9 cellular contexts compared by ENCODE assay signal in the genomic region with DNA sequence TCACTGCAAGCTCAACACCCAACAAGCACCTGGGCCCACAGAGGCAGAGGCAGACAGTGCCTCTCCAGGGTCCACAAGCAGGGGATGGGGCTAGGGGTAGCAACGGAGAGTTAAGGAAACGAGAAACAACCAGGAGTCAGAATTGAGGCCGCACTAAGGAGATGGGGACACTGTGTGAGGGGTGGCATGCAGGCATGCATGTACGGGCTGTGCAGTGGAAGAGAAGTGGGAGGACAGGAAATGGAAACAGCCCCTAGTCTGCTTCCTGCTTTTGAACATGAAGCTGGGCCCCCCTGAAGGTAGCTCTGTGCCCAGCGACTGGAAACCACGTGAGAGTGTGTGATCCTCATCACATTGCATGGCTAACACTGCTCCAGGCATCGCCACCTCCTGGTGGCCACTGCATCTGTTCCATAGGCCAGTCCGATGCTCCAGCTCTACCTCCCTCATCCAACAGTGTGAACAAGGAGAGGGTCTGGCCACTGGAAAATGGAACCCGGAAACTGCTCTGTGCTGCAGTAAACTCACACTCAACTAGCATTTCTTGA.
DNase-seq lines count a peak whose midpoint lies in the region; ATAC-seq and TF ChIP-seq lines count a peak whose summit lies in the region.
"Had no signal": no experiment of that assay in that cellular context is flagged by ENCODE, and none has a peak within 500 bp of the region (broad histone marks: within the 10 kb centered on the region; RNA-seq: fewer than 3 reads in every experiment).

No MANE protein-coding gene starts in this region.

- no peak overlapping the region for H3K4me3 Mint-ChIP-seq in stimulated activated effector memory CD8-positive, alpha-beta T cell treated with anti-CD3 and anti-CD28 coated beads, Interleukin-12 subunit alpha, Interleukin-12 subunit beta, amount 100 ng/mL, for 72 hours

- peak overlapping the region; percentile 26 for H3K27ac Mint-ChIP-seq in stimulated activated effector memory CD8-positive, alpha-beta T cell treated with anti-CD3 and anti-CD28 coated beads, Interleukin-12 subunit alpha, Interleukin-12 subunit beta, amount 100 ng/mL, for 72 hours

- peaks cover 13% of the 10 kb centered on the region for H3K4me1 Mint-ChIP-seq in stimulated activated effector memory CD8-positive, alpha-beta T cell treated with anti-CD3 and anti-CD28 coated beads, Interleukin-12 subunit alpha, Interleukin-12 subunit beta, amount 100 ng/mL, for 72 hours

- peak; percentile 45 for TF ChIP-seq CTCF in foreskin fibroblast (IDR thresholded peaks at IDR 0.05; ENCODE audit: low read depth, low read length)
- TF ChIP-seq CTCF in RWPE1 (conservative IDR thresholded peaks at IDR 0.05; ENCODE audit: low read depth): no peak

- POLR2A ChIA-PET in RWPE1 (lab: Yijun Ruan, JAX; ENCODE audit: low non-redundant PET): no interaction called here

- H3K27ac ChIP-seq in RWPE1: no peak overlapping the region
- H3K27ac ChIP-seq: HL-60 had no signal

- DNase-seq in SIG-M5 treated with dmso at 0.1 percent for 504 hours (lab: John Stamatoyannopoulos, UW; ENCODE audit: unreplicated experiment): peak; percentile 13
- no peak for DNase-seq in SIG-M5 (lab: John Stamatoyannopoulos, UW)
- DNase-seq in SW480 (ENCODE audit: low spot score): peak; percentile 9
- peak in 1 of 2 donors; percentile 45 for DNase-seq in foreskin fibroblast
- no peak for DNase-seq in stimulated activated effector memory CD8-positive, alpha-beta T cell treated with anti-CD3 and anti-CD28 coated beads, Interleukin-12 subunit alpha, Interleukin-12 subunit beta, amount 100 ng/mL, for 72 hours (ENCODE audit: low spot score in 2 of 2)
- no peak for DNase-seq in RWPE1 (ENCODE audit: low spot score)

- ATAC-seq in stimulated activated effector memory CD8-positive, alpha-beta T cell treated with anti-CD3 and anti-CD28 coated beads, Interleukin-12 subunit alpha, Interleukin-12 subunit beta, amount 100 ng/mL, for 72 hours: peak; percentile 58
- no peak for ATAC-seq in HG03565 (IDR thresholded peaks at IDR 0.05; ENCODE audit: unreplicated experiment)
- no peak for ATAC-seq in HG02981 (IDR thresholded peaks at IDR 0.05; ENCODE audit: unreplicated experiment)

- peaks cover 5% of the 10 kb centered on the region for H3K36me3 Mint-ChIP-seq in stimulated activated effector memory CD8-positive, alpha-beta T cell treated with anti-CD3 and anti-CD28 coated beads, Interleukin-12 subunit alpha, Interleukin-12 subunit beta, amount 100 ng/mL, for 72 hours

- H3K4me3 ChIP-seq in foreskin fibroblast (ENCODE audit: low read depth in 1 of 2, low read length in 2 of 2): no peak overlapping the region

- no peaks in the 10 kb centered on the region for H3K9me3 Mint-ChIP-seq in stimulated activated effector memory CD8-positive, alpha-beta T cell treated with anti-CD3 and anti-CD28 coated beads, Interleukin-12 subunit alpha, Interleukin-12 subunit beta, amount 100 ng/mL, for 72 hours

- CTCF ChIA-PET in RWPE1 (lab: Yijun Ruan, JAX): no interaction called here

Comparison
In these comparisons a context has a peak if more than half of its experiments do, and no peak if none do; other contexts are left out.
1. DNase-seq: peak in SIG-M5 treated with dmso at 0.1 percent for 504 hours (single experiment) and SW480 (single experiment); none in SIG-M5 (single experiment), stimulated activated effector memory CD8-positive, alpha-beta T cell treated with anti-CD3 and anti-CD28 coated beads, Interleukin-12 subunit alpha, Interleukin-12 subunit beta, amount 100 ng/mL, for 72 hours (0 of 2) and RWPE1 (single experiment).